ENCODE assay signal across 8 cellular contexts in genomic region chr19:45528744-45529453, GRCh38. TPM values are rescaled to one million over a fixed set of nuclear protein-coding genes. Genes with fewer than 3 reads are reported as not detected.
DNase-seq lines count a peak whose midpoint lies in the region; ATAC-seq and TF ChIP-seq lines count a peak whose summit lies in the region.

No MANE protein-coding gene starts in this region.

- no peaks in the 10 kb centered on the region for H3K79me2 ChIP-seq in MM.1S (ENCODE audit: low read length)

- H3K4me1 Mint-ChIP-seq in activated naive CD8-positive, alpha-beta T cell treated with anti-CD3 and anti-CD28 coated beads for 36 hours = peaks cover 12% of the 10 kb centered on the region

- H3K36me3 Mint-ChIP-seq in activated naive CD8-positive, alpha-beta T cell treated with anti-CD3 and anti-CD28 coated beads for 36 hours = peaks cover 20% of the 10 kb centered on the region

- peaks cover 5% of the 10 kb centered on the region for H3K9me3 Mint-ChIP-seq in activated naive CD8-positive, alpha-beta T cell treated with anti-CD3 and anti-CD28 coated beads for 36 hours

- no peaks in the 10 kb centered on the region for H3K4me1 ChIP-seq in MM.1S (ENCODE audit: low read length)

- no peak overlapping the region for H3K27ac Mint-ChIP-seq in activated naive CD8-positive, alpha-beta T cell treated with anti-CD3 and anti-CD28 coated beads for 36 hours

- no peaks in the 10 kb centered on the region for H3K27me3 Mint-ChIP-seq in activated naive CD8-positive, alpha-beta T cell treated with anti-CD3 and anti-CD28 coated beads for 36 hours

- no peak overlapping the region for H2AFZ ChIP-seq in MM.1S (ENCODE audit: low read length)

- no peaks in the 10 kb centered on the region for H4K20me1 ChIP-seq in MM.1S (ENCODE audit: insufficient read depth, low read length)

- H3K9me2 ChIP-seq in MM.1S (replicated peaks; ENCODE audit: insufficient read depth, low read length) = no peaks in the 10 kb centered on the region

- no peaks in the 10 kb centered on the region for H3K27me3 ChIP-seq in MM.1S (replicated peaks; ENCODE audit: insufficient read depth, low read length)

- CTCF ChIA-PET in HEK293T (lab: Yijun Ruan, JAX) = no interaction called here

- H3K9ac ChIP-seq in MM.1S (ENCODE audit: low read length) = no peak overlapping the region

- TF ChIP-seq CTCF in MM.1S (IDR thresholded peaks at IDR 0.05; ENCODE audit: low read length) = no peak

- H3K4me2 ChIP-seq in MM.1S (ENCODE audit: low read depth, low read length) = no peak overlapping the region

- no peaks in the 10 kb centered on the region for H3K9me3 ChIP-seq in MM.1S (replicated peaks; ENCODE audit: insufficient read depth, low read length)

- H3K4me3 ChIP-seq in MM.1S (ENCODE audit: low read length) = no peak overlapping the region

- ATAC-seq in stimulated activated naive CD8-positive, alpha-beta T cell treated with anti-CD3 and anti-CD28 coated beads, Interleukin-15, Interleukin-2, amounts not matched to agents 100 U/mL and 50 U/mL, for 24 hours = peak; percentile 45

- peak; percentile 25 for DNase-seq in stimulated activated CD4-positive, alpha-beta T cell treated with anti-CD3 and anti-CD28 coated beads, Interleukin-4, amount 100 ng/mL, for 1 hour
- no peak for DNase-seq in stimulated activated CD4-positive, alpha-beta T cell treated with anti-CD3 and anti-CD28 coated beads, Interleukin-2, amount 100 ng/mL, for 48 hours
- DNase-seq in activated naive CD8-positive, alpha-beta T cell treated with anti-CD3 and anti-CD28 coated beads for 36 hours = peak; percentile 34
- DNase-seq in iPS-NIHi7 (ENCODE audit: extremely low spot score) = peak; percentile 88
- peak; percentile 30 for DNase-seq in stimulated activated naive CD8-positive, alpha-beta T cell treated with anti-CD3 and anti-CD28 coated beads, Interleukin-15, Interleukin-2, amounts not matched to agents 100 U/mL and 50 U/mL, for 24 hours
- DNase-seq in NCI-H1694 (lab: John Stamatoyannopoulos, UW) = no peak
- no peak for DNase-seq in MM.1S
- DNase-seq in HEK293T (ENCODE audit: extremely low spot score) = no peak

- no peaks in the 10 kb centered on the region for H3F3A ChIP-seq in MM.1S (ENCODE audit: insufficient read depth, low read length)

- H3K36me3 ChIP-seq in MM.1S (replicated peaks; ENCODE audit: insufficient read depth, low read length) = no peaks in the 10 kb centered on the region; the same call in 1 of the 2 replicates

- no peak overlapping the region for H3K27ac ChIP-seq in MM.1S (ENCODE audit: low read length)

- H3K4me3 Mint-ChIP-seq in activated naive CD8-positive, alpha-beta T cell treated with anti-CD3 and anti-CD28 coated beads for 36 hours = peak overlapping the region; percentile 25

- POLR2A ChIA-PET in HEK293T (lab: Yijun Ruan, JAX) = no interaction called here

TF ChIP-seq in HEK293T, 16 proteins besides CTCF, POLR2A, EP300 and RAD21:
- no peak for TF ChIP-seq HDGF (IDR thresholded peaks at IDR 0.05; ENCODE audit: borderline replicate concordance)

RNA-seq across cellular contexts. Expression of gene VASP, which starts 21.6 kb away (rescaled TPM):
- total RNA-seq in activated naive CD8-positive, alpha-beta T cell treated with anti-CD3 and anti-CD28 coated beads for 36 hours = 100 to 1,000 TPM; 133 to 134 TPM

RNA-seq across cellular contexts. Expression of gene PPM1N, which starts 30.7 kb away (rescaled TPM):
- total RNA-seq in activated naive CD8-positive, alpha-beta T cell treated with anti-CD3 and anti-CD28 coated beads for 36 hours = 1 to 10 TPM; 1.4 to 1.9 TPM

RNA-seq across cellular contexts. Expression of gene RTN2, which starts 32.1 kb away (rescaled TPM):
- 1 to 10 TPM; 1.3 to 1.8 TPM for total RNA-seq in activated naive CD8-positive, alpha-beta T cell treated with anti-CD3 and anti-CD28 coated beads for 36 hours

RNA-seq across cellular contexts. Expression of gene OPA3, which starts 55.7 kb away (rescaled TPM):
- 10 to 100 TPM; 14.7 to 15.1 TPM for total RNA-seq in activated naive CD8-positive, alpha-beta T cell treated with anti-CD3 and anti-CD28 coated beads for 36 hours

Comparison
In these comparisons a context has a peak if more than half of its experiments do, and no peak if none do; other contexts are left out.
1. DNase-seq: peak in stimulated activated CD4-positive, alpha-beta T cell treated with anti-CD3 and anti-CD28 coated beads, Interleukin-4, amount 100 ng/mL, for 1 hour (single experiment), activated naive CD8-positive, alpha-beta T cell treated with anti-CD3 and anti-CD28 coated beads for 36 hours (single experiment), iPS-NIHi7 (single experiment) and stimulated activated naive CD8-positive, alpha-beta T cell treated with anti-CD3 and anti-CD28 coated beads, Interleukin-15, Interleukin-2, amounts not matched to agents 100 U/mL and 50 U/mL, for 24 hours (single experiment); none in stimulated activated CD4-positive, alpha-beta T cell treated with anti-CD3 and anti-CD28 coated beads, Interleukin-2, amount 100 ng/mL, for 48 hours (0 of 2), NCI-H1694 (single experiment), MM.1S (single experiment) and HEK293T (single experiment).